In the genomic region with DNA sequence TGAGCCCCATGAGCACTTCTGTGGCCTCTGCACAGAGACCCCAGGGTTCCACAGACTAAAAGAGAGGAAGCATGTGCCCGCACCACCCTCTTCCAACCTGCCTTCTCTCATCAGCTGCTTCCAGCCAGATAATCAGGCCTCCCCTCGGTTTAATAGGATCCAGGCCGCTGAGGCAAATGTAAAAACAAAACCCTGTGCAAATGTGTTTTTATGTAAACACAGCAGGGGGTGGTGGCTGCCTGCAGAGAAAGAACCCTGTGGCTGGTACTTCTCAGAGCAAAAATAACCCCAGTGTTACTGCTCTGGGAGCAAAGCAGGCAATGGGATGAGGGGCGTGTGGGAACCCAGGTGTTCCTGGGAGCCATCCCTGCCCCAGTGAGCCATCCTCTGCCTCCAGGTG, we compare ENCODE assay signal across 19 cellular contexts.
DNase-seq lines count a peak whose midpoint lies in the region; TF ChIP-seq lines count a peak whose summit lies in the region.
"Had no signal": no experiment of that assay in that cellular context is flagged by ENCODE, and none has a peak within 500 bp of the region (broad histone marks: within the 10 kb centered on the region; RNA-seq: fewer than 3 reads in every experiment).

No MANE protein-coding gene starts in this region.

- in situ Hi-C loops in KBM-7 (cut with MboI; ENCODE audit: low pct_unique_long_range_greater_than_20kb, low sequenced_read_pairs), result no loop called here

- no peaks in the 10 kb centered on the region for H3K36me3 ChIP-seq in parathyroid adenoma (ENCODE audit: control insufficient read depth, insufficient read depth, low read length)
- H3K36me3 ChIP-seq: brain microvascular endothelial cell, upper lobe of right lung had no signal

- TF ChIP-seq CTCF in choroid plexus epithelial cell (conservative IDR thresholded peaks at IDR 0.05; ENCODE audit: low read depth, low read length) (peak; percentile 24), parathyroid adenoma (IDR thresholded peaks at IDR 0.05) (peak; percentile 29)

- peak; percentile 36 to 51 for DNase-seq in NCI-H187 (lab: John Stamatoyannopoulos, UW)
- no peak for DNase-seq in NCI-H187 treated with DMSO at 0.1 percent for 48 hours (lab: John Stamatoyannopoulos, UW)
- peak; percentile 61 for DNase-seq in NCI-H2171 treated with DMSO at 0.1 percent for 48 hours (lab: John Stamatoyannopoulos, UW)
- DNase-seq in choroid plexus epithelial cell (ENCODE audit: low read depth), result peak; percentile 59
- DNase-seq in epidermal melanocyte (ENCODE audit: insufficient read length, low spot score), result no peak
- DNase-seq in KBM-7, result no peak
- no peak for DNase-seq in activated CD8-positive, alpha-beta memory T cell treated with anti-CD3 and anti-CD28 coated beads, Interleukin-2, amount 50 U/mL, for 48 hours
- DNase-seq: activated CD4-positive, alpha-beta T cell treated with anti-CD3 and anti-CD28 coated beads, Interleukin-2, amount 50 U/mL, for 4 hours; activated naive CD8-positive, alpha-beta T cell treated with anti-CD3 and anti-CD28 coated beads for 36 hours; activated T-cell treated with anti-CD3 and anti-CD28 coated beads, Interleukin-2, amount 50 U/mL, for 1 hour; brain microvascular endothelial cell; effector memory CD4-positive, alpha-beta T cell; HCEC 1CT; NCI-H2029 treated with DMSO at 0.1 percent for 48 hours; RPMI8226; stimulated activated naive CD4-positive, alpha-beta T cell treated with Interleukin-2 at 50 U/mL for 16 hours; SW 1271; upper lobe of right lung had no signal

- no peak overlapping the region for H3K9ac ChIP-seq in parathyroid adenoma

- H3K4me1 ChIP-seq in parathyroid adenoma, result no peaks in the 10 kb centered on the region
- H3K4me1 ChIP-seq: upper lobe of right lung had no signal

- no peak overlapping the region for H2AFZ ChIP-seq in parathyroid adenoma

- H3K79me2 ChIP-seq in parathyroid adenoma, result no peaks in the 10 kb centered on the region

- H3K4me2 ChIP-seq in parathyroid adenoma (ENCODE audit: low read length), result no peak overlapping the region

- no peak overlapping the region for H3K4me3 ChIP-seq in choroid plexus epithelial cell (ENCODE audit: low read depth, low read length)
- no peak overlapping the region for H3K4me3 ChIP-seq in parathyroid adenoma (ENCODE audit: low read depth, low read length)
- H3K4me3 ChIP-seq: upper lobe of right lung had no signal

- no peaks in the 10 kb centered on the region for H3K27me3 ChIP-seq in parathyroid adenoma (ENCODE audit: control insufficient read depth, insufficient read depth, low read length)
- H3K27me3 ChIP-seq: brain microvascular endothelial cell, upper lobe of right lung had no signal

- H3K27ac ChIP-seq in parathyroid adenoma, result no peak overlapping the region
- H3K27ac ChIP-seq: brain microvascular endothelial cell, upper lobe of right lung had no signal

- no peaks in the 10 kb centered on the region for H3K9me3 ChIP-seq in parathyroid adenoma (ENCODE audit: control insufficient read depth, low read length)
- H3K9me3 ChIP-seq: upper lobe of right lung had no signal

Comparison
In these comparisons a context has a peak if more than half of its experiments do, and no peak if none do; other contexts are left out.
1. DNase-seq: peak in NCI-H187 (2 of 2), NCI-H2171 treated with DMSO at 0.1 percent for 48 hours (single experiment) and choroid plexus epithelial cell (single experiment); none in NCI-H187 treated with DMSO at 0.1 percent for 48 hours (single experiment), epidermal melanocyte (single experiment), KBM-7 (single experiment) and activated CD8-positive, alpha-beta memory T cell treated with anti-CD3 and anti-CD28 coated beads, Interleukin-2, amount 50 U/mL, for 48 hours (single experiment).